9 cellular contexts compared by ENCODE assay signal in genomic region chr2:70992945-70993688, GRCh38. TPM values are rescaled to one million over a fixed set of nuclear protein-coding genes. Genes with fewer than 3 reads are reported as not detected.
DNase-seq lines count a peak whose midpoint lies in the region; ATAC-seq and TF ChIP-seq lines count a peak whose summit lies in the region.
"Had no signal": no experiment of that assay in that cellular context is flagged by ENCODE, and none has a peak within 500 bp of the region (broad histone marks: within the 10 kb centered on the region; RNA-seq: fewer than 3 reads in every experiment).

No MANE protein-coding gene starts in this region.

- no peak overlapping the region for H3K4ac ChIP-seq in mesendoderm (ENCODE audit: low read depth, low read length)

- H2BK120ac ChIP-seq in mesendoderm (ENCODE audit: low read depth, low read length): no peak overlapping the region

- in situ Hi-C loops in HAP-1 (cut with MboI; ENCODE audit: low sequenced_read_pairs): no loop called here

- H4K5ac ChIP-seq in mesendoderm (ENCODE audit: low read length): no peak overlapping the region

- WGBS in mesendoderm (ENCODE audit: extremely low coverage, insufficient coverage, low lambda C conversion rate): no CpG with 5 or more reads among the region's 11 CpGs

- BruUV-seq in A673 (replicated peaks; lab: Mats Ljungman, UMichigan): TSS peak; percentile 38

- no peak overlapping the region for H3K4me2 ChIP-seq in mesendoderm (ENCODE audit: low read length)

- peaks cover 10% of the 10 kb centered on the region for H3K36me3 ChIP-seq in A673 (ENCODE audit: insufficient read depth, low read length, poor library complexity, severe bottlenecking)
- peaks cover 26% of the 10 kb centered on the region for H3K36me3 ChIP-seq in HAP-1 (replicated peaks)
- no peaks in the 10 kb centered on the region for H3K36me3 ChIP-seq in mesendoderm (ENCODE audit: control insufficient read depth, insufficient read depth, low read length)

- ATAC-seq in HG03039 (IDR thresholded peaks at IDR 0.05; ENCODE audit: unreplicated experiment): no peak

- H3K27me3 Mint-ChIP-seq in activated naive CD8-positive, alpha-beta T cell: no peaks in the 10 kb centered on the region

- peak overlapping the region; percentile 26 for H3K9ac ChIP-seq in mesendoderm (ENCODE audit: low read length)

- H3K27me3 ChIP-seq in A673 (replicated peaks; ENCODE audit: insufficient read depth, low read depth, low read length, poor library complexity): no peaks in the 10 kb centered on the region
- H3K27me3 ChIP-seq in HAP-1 (ENCODE audit: low read depth): no peaks in the 10 kb centered on the region
- H3K27me3 ChIP-seq in mesendoderm (ENCODE audit: insufficient read depth, low read length, poor library complexity): no peaks in the 10 kb centered on the region

- H3K4me3 Mint-ChIP-seq in activated naive CD8-positive, alpha-beta T cell: peak overlapping the region; percentile 99

- no peak overlapping the region for H2BK15ac ChIP-seq in mesendoderm (replicated peaks; ENCODE audit: low read depth)

- peaks cover 6% of the 10 kb centered on the region for H3K4me1 ChIP-seq in A673 (ENCODE audit: insufficient read depth, low read length, poor library complexity, severe bottlenecking)
- peaks cover 9% of the 10 kb centered on the region for H3K4me1 ChIP-seq in HAP-1
- H3K4me1 ChIP-seq in mesendoderm (ENCODE audit: control insufficient read depth, low read depth, low read length): peaks cover 6% of the 10 kb centered on the region

- no peak overlapping the region for H2BK5ac ChIP-seq in mesendoderm (ENCODE audit: low read length)

- peaks cover 28% of the 10 kb centered on the region for H3K4me1 Mint-ChIP-seq in activated naive CD8-positive, alpha-beta T cell (ENCODE audit: low read depth)

- H4K8ac ChIP-seq in mesendoderm (ENCODE audit: low read depth, low read length): no peak overlapping the region

- POLR2A ChIA-PET in A673 (lab: Charles Lee; ENCODE audit: low non-redundant PET): no interaction called here

- H3K9me3 ChIP-seq in A673 (ENCODE audit: low read depth, low read length, poor library complexity, severe bottlenecking) (no peaks in the 10 kb centered on the region), HAP-1 (no peaks in the 10 kb centered on the region)

- peak overlapping the region; percentile 56 for H3K56ac ChIP-seq in mesendoderm (ENCODE audit: low read length)

- intact Hi-C loops in A673 (cut with micrococcal nuclease; ENCODE audit: unreplicated experiment): no loop called here

- H2AK5ac ChIP-seq in mesendoderm (ENCODE audit: low read length): no peak overlapping the region

- CTCF ChIA-PET in A673 (lab: Charles Lee): interaction anchor here (0.6 kb wide), 1 partner anchor 8 kb away, joined by 5 read pairs; no protein-coding TSS in a partner anchor

- no peak for TF ChIP-seq CTCF in A673 (conservative IDR thresholded peaks at IDR 0.05; ENCODE audit: low read depth, low read length)

- H3K36me3 Mint-ChIP-seq in activated naive CD8-positive, alpha-beta T cell: peaks cover 2% of the 10 kb centered on the region

- H3K79me2 ChIP-seq in mesendoderm (ENCODE audit: control insufficient read depth, insufficient read depth, low read length): peaks cover 10% of the 10 kb centered on the region

- DNase-seq in A673 (ENCODE audit: low spot score): no peak
- no peak for DNase-seq in HAP-1 (ENCODE audit: low spot score in 2 of 2)
- no peak for DNase-seq in mesendoderm
- no peak for DNase-seq in NCI-H2196 treated with DMSO at 0.1 percent for 48 hours (lab: John Stamatoyannopoulos, UW; ENCODE audit: unreplicated experiment)
- no peak for DNase-seq in NCI-H2227 treated with DMSO at 0.1 percent for 48 hours (lab: John Stamatoyannopoulos, UW)
- DNase-seq in NOMO-1 treated with DMSO at 0.1 percent for 48 hours (lab: John Stamatoyannopoulos, UW; ENCODE audit: unreplicated experiment): no peak
- DNase-seq: NCI-H1048 had no signal

- no peaks in the 10 kb centered on the region for H3K9me3 Mint-ChIP-seq in activated naive CD8-positive, alpha-beta T cell (ENCODE audit: low read depth)

- peak overlapping the region; percentile 96 for H3K27ac Mint-ChIP-seq in activated naive CD8-positive, alpha-beta T cell

- H3K4me3 ChIP-seq in A673 (ENCODE audit: low read depth, low read length, poor library complexity, severe bottlenecking) (peak overlapping the region; percentile 97), HAP-1 (peak overlapping the region; percentile 92), mesendoderm (ENCODE audit: low read length) (no peak overlapping the region)

- no peak overlapping the region for H3K23ac ChIP-seq in mesendoderm (ENCODE audit: low read length)

- H3K27ac ChIP-seq in A673 (ENCODE audit: low read depth, low read length, poor library complexity, severe bottlenecking): no peak overlapping the region
- no peak overlapping the region for H3K27ac ChIP-seq in mesendoderm (ENCODE audit: low read depth, low read length)

- no peak overlapping the region for H3K18ac ChIP-seq in mesendoderm (ENCODE audit: low read length)

- H3K79me1 ChIP-seq in mesendoderm (ENCODE audit: low read length): peaks cover 12% of the 10 kb centered on the region

RNA-seq across cellular contexts. Expression of gene TEX261, which starts 1.6 kb away (rescaled TPM):
- 52.6 and 60.9 TPM in 2 replicates for total RNA-seq in A673 (2021)
- polyA plus RNA-seq in mesendoderm (2013, experiment 1 of 2): 28.9 TPM
- 31.3 TPM for polyA plus RNA-seq in mesendoderm (2013, experiment 2 of 2)

RNA-seq across cellular contexts. Expression of gene ANKRD53, which starts 14.7 kb away (rescaled TPM):
- 0.50 and 0.64 TPM in 2 replicates for total RNA-seq in A673 (2021)
- 0.72 TPM for polyA plus RNA-seq in mesendoderm (2013, experiment 1 of 2)
- 0.53 TPM for polyA plus RNA-seq in mesendoderm (2013, experiment 2 of 2)

RNA-seq across cellular contexts. Expression of gene ATP6V1B1, which starts 57.4 kb away (rescaled TPM):
- total RNA-seq in A673 (2021): 6.4 and 6.5 TPM in 2 replicates
- polyA plus RNA-seq in mesendoderm (2013, experiment 1 of 2): not detected
- polyA plus RNA-seq in mesendoderm (2013, experiment 2 of 2): not detected
